Comparison of ENCODE assay signal across 26 cellular contexts in genomic region chr3:120640231-120640630, GRCh38. TPM values are rescaled to one million over a fixed set of nuclear protein-coding genes. Genes with fewer than 3 reads are reported as not detected.
"Had no signal": no experiment of that assay in that cellular context is flagged by ENCODE, and none has a peak within 500 bp of the region (broad histone marks: within the 10 kb centered on the region; RNA-seq: fewer than 3 reads in every experiment).

No MANE protein-coding gene starts in this region.

- H3K36me3 ChIP-seq: breast epithelium, MG63, Peyer's patch, SJCRH30 had no signal

- H3K9me3 ChIP-seq: breast epithelium, MG63, Peyer's patch, SJCRH30, SK-N-SH had no signal

- H3K4me2 ChIP-seq: SK-N-SH had no signal

- H3K9ac ChIP-seq: SK-N-SH had no signal

- ATAC-seq: activated CD4-positive, CD25-positive, alpha-beta regulatory T cell treated with anti-CD3 and anti-CD28 coated beads, Interleukin-2, amount 50 U/mL, for 24 hours; activated CD8-positive, alpha-beta T cell treated with anti-CD3 and anti-CD28 coated beads, Interleukin-2, amount 10 ng/mL, durations not matched to agents 7 days and 5 days had no signal

- H3K27ac ChIP-seq: breast epithelium, Peyer's patch, RWPE1, SJCRH30, VCaP had no signal

- H3K4me3 ChIP-seq: breast epithelium, MG63, Peyer's patch, SJCRH30 had no signal

- H3K27me3 ChIP-seq: breast epithelium, MG63, Peyer's patch, SJCRH30 had no signal

- H3K9me2 ChIP-seq: SK-N-SH had no signal

- DNase-seq: activated CD4-positive, alpha-beta T cell treated with anti-CD3 and anti-CD28 coated beads for 4 hours; activated CD4-positive, alpha-beta T cell treated with anti-CD3 and anti-CD28 coated beads, Interleukin-2, amount 50 U/mL, for 4 hours; activated CD8-positive, alpha-beta memory T cell treated with anti-CD3 and anti-CD28 coated beads, Interleukin-2, amount 50 U/mL, for 48 hours; activated CD8-positive, alpha-beta T cell treated with anti-CD3 and anti-CD28 coated beads, Interleukin-2, amount 10 ng/mL, durations not matched to agents 7 days and 5 days; activated naive CD4-positive, alpha-beta T cell; activated T-cell treated with anti-CD3 and anti-CD28 coated beads, Interleukin-2, amount 50 U/mL, for 1 hour; aorta; MG63; MV-4-11; NCI-H1092 treated with DMSO at 0.1 percent for 48 hours; NCI-H1417 treated with DMSO at 0.1 percent for 48 hours; NCI-H1694; NCI-H2029; NCI-H2107; NCI-H510A treated with DMSO at 0.1 percent for 48 hours; NCI-H748 treated with DMSO at 0.1 percent for 48 hours; OCI-M1; Peyer's patch; Right ventricle myocardium superior; SJCRH30; SK-N-SH; T-helper 1 cell had no signal

- H3K4me1 ChIP-seq: breast epithelium, SJCRH30 had no signal

RNA-seq across cellular contexts. Expression of gene HGD, which starts 41.8 kb away (rescaled TPM):
- total RNA-seq: Right ventricle myocardium superior had no signal
- polyA plus RNA-seq: SK-N-SH had no signal
